Comparison of ENCODE assay signal across 8 cellular contexts in genomic region chr19:4140237-4140711, GRCh38. TPM values are rescaled to one million over a fixed set of nuclear protein-coding genes. Genes with fewer than 3 reads are reported as not detected.
DNase-seq lines count a peak whose midpoint lies in the region; ATAC-seq, FAIRE-seq and TF ChIP-seq lines count a peak whose summit lies in the region.

No MANE protein-coding gene starts in this region.

- H2AFZ ChIP-seq in osteoblast (ENCODE audit: low read length): no peak overlapping the region

- no peaks in the 10 kb centered on the region for H3K9me3 ChIP-seq in osteoblast (ENCODE audit: low read depth, low read length)

- no peak for ATAC-seq in HG03097 (IDR thresholded peaks at IDR 0.05; ENCODE audit: low FRiP score, unreplicated experiment)
- no peak for ATAC-seq in HG02588 (IDR thresholded peaks at IDR 0.05; ENCODE audit: unreplicated experiment)

- no peaks in the 10 kb centered on the region for H3K79me2 ChIP-seq in osteoblast (ENCODE audit: insufficient read depth, low read length)

- H3K27me3 ChIP-seq in osteoblast (ENCODE audit: insufficient read depth, low read length): no peaks in the 10 kb centered on the region

- H3K4me1 ChIP-seq in osteoblast (ENCODE audit: insufficient read depth, low read length): peaks cover 2% of the 10 kb centered on the region

- H3K27ac ChIP-seq in osteoblast (ENCODE audit: low read depth, low read length): no peak overlapping the region

- H3K4me3 ChIP-seq in WI38 (ENCODE audit: low read depth, low read length) (no peak overlapping the region), fibroblast of villous mesenchyme (ENCODE audit: low read depth, low read length) (no peak overlapping the region), osteoblast (ENCODE audit: insufficient read depth, low read length) (peak overlapping the region; percentile 35)

- DNase-seq in CD1c-positive myeloid dendritic cell (ENCODE audit: extremely low spot score) (peak; percentile 55), GM19239 (ENCODE audit: insufficient read length, low spot score) (peak; percentile 75), NCI-H2227 (lab: John Stamatoyannopoulos, UW; ENCODE audit: unreplicated experiment) (peak; percentile 58), fibroblast of villous mesenchyme (ENCODE audit: low read depth) (peak; percentile 68), osteoblast (ENCODE audit: insufficient read length, low spot score, missing footprints) (peak; percentile 94)

- peak; percentile 71 for FAIRE-seq in GM19239 (lab: Jason Lieb, UNC)

- H3K36me3 ChIP-seq in osteoblast (ENCODE audit: insufficient read depth, low read length): no peaks in the 10 kb centered on the region

- H3K4me2 ChIP-seq in osteoblast (ENCODE audit: insufficient read depth, low read length): no peak overlapping the region

- TF ChIP-seq CTCF in WI38 (IDR thresholded peaks at IDR 0.05; ENCODE audit: low read depth, low read length) (peak; percentile 79), fibroblast of villous mesenchyme (IDR thresholded peaks at IDR 0.05; ENCODE audit: insufficient read depth, low read depth, low read length) (peak; percentile 75), osteoblast (IDR thresholded peaks at IDR 0.05; ENCODE audit: extremely low read depth, low read depth, low read length) (peak; percentile 58)

- no peaks in the 10 kb centered on the region for H4K20me1 ChIP-seq in osteoblast (ENCODE audit: insufficient read depth, low read length)

RNA-seq across cellular contexts. Expression of gene CREB3L3, which starts 13.2 kb away (rescaled TPM):
- total RNA-seq in fibroblast of villous mesenchyme (not detected in 2 replicates), osteoblast (not detected in 2 replicates)

RNA-seq across cellular contexts. Expression of gene MAP2K2, which starts 16.4 kb away (rescaled TPM):
- 137 and 180 TPM in 2 replicates for total RNA-seq in fibroblast of villous mesenchyme
- 221 and 233 TPM in 2 replicates for total RNA-seq in osteoblast

RNA-seq across cellular contexts. Expression of gene SIRT6, which starts 42.1 kb away (rescaled TPM):
- total RNA-seq in fibroblast of villous mesenchyme (10.4 and 10.6 TPM in 2 replicates), osteoblast (8.3 and 16.3 TPM in 2 replicates)

RNA-seq across cellular contexts. Expression of gene ANKRD24, which starts 42.2 kb away (rescaled TPM):
- total RNA-seq in fibroblast of villous mesenchyme: under 0.01 and 0.43 TPM in 2 replicates
- total RNA-seq in osteoblast: 0.29 and 0.72 TPM in 2 replicates
